Comparison of ENCODE assay signal across 16 cellular contexts in genomic region chr17:39294060-39294459, GRCh38.
DNase-seq lines count a peak whose midpoint lies in the region; ATAC-seq and TF ChIP-seq lines count a peak whose summit lies in the region.
"Had no signal": no experiment of that assay in that cellular context is flagged by ENCODE, and none has a peak within 500 bp of the region (broad histone marks: within the 10 kb centered on the region; RNA-seq: fewer than 3 reads in every experiment).

No MANE protein-coding gene starts in this region.

- no peak overlapping the region for H2BK15ac ChIP-seq in H9 (ENCODE audit: low read depth, low read length)

- no peak overlapping the region for H3K27ac ChIP-seq in H9 (ENCODE audit: insufficient read length, low read depth, low read length)
- no peak overlapping the region for H3K27ac ChIP-seq in lower lobe of right lung
- no peak overlapping the region for H3K27ac ChIP-seq in suprapubic skin
- H3K27ac ChIP-seq: BLaER1, C4-2B had no signal

- no peak overlapping the region for H2BK5ac ChIP-seq in H9 (ENCODE audit: insufficient read length, low read length)

- TF ChIP-seq POLR2A in suprapubic skin (IDR thresholded peaks at IDR 0.05): no peak

- H3K4me3 ChIP-seq in lower lobe of right lung (no peak overlapping the region), suprapubic skin (no peak overlapping the region)
- H3K4me3 ChIP-seq: BLaER1, GM23338, HAP-1 had no signal

- no peak overlapping the region for H4K91ac ChIP-seq in H9 (ENCODE audit: insufficient read length, low read depth, low read length)

- ATAC-seq in activated naive CD8-positive, alpha-beta T cell treated with anti-CD3 and anti-CD28 coated beads, Interleukin-2, amount 10 ng/mL, durations not matched to agents 7 days and 5 days (ENCODE audit: low read depth): no peak
- no peak for ATAC-seq in stimulated activated effector memory CD8-positive, alpha-beta T cell treated with anti-CD3 and anti-CD28 coated beads, Interleukin-12 subunit alpha, Interleukin-12 subunit beta, amount 100 ng/mL, for 72 hours
- no peak for ATAC-seq in lower lobe of right lung
- ATAC-seq: CD8-positive, alpha-beta T cell; GM23338 had no signal

- H3K4me1 ChIP-seq in H9 (ENCODE audit: insufficient read depth, low read length) (no peaks in the 10 kb centered on the region), lower lobe of right lung (no peaks in the 10 kb centered on the region), suprapubic skin (no peaks in the 10 kb centered on the region)
- H3K4me1 ChIP-seq: BLaER1, Caco-2, HAP-1 had no signal

- no peaks in the 10 kb centered on the region for H3K27me3 Mint-ChIP-seq in activated naive CD8-positive, alpha-beta T cell treated with anti-CD3 and anti-CD28 coated beads, Interleukin-2, amount 10 ng/mL, durations not matched to agents 7 days and 5 days
- no peaks in the 10 kb centered on the region for H3K27me3 Mint-ChIP-seq in activated naive CD8-positive, alpha-beta T cell treated with anti-CD3 and anti-CD28 coated beads for 36 hours
- H3K27me3 Mint-ChIP-seq in H9 (ENCODE audit: low read depth) (no peaks in the 10 kb centered on the region), HFFc6 (ENCODE audit: insufficient read depth) (no peaks in the 10 kb centered on the region; the same call in none of the 2 replicates)
- H3K27me3 Mint-ChIP-seq: CD4-positive, CD25-positive, alpha-beta regulatory T cell had no signal

- H3K9ac ChIP-seq in H9 (ENCODE audit: extremely low read depth, insufficient read length, low read length): no peak overlapping the region
- H3K9ac ChIP-seq: BLaER1 had no signal

- no peak overlapping the region for H3K4ac ChIP-seq in H9 (ENCODE audit: low read depth, low read length)

- H3K4me1 Mint-ChIP-seq in activated naive CD8-positive, alpha-beta T cell treated with anti-CD3 and anti-CD28 coated beads, Interleukin-2, amount 10 ng/mL, durations not matched to agents 7 days and 5 days: no peaks in the 10 kb centered on the region
- no peaks in the 10 kb centered on the region for H3K4me1 Mint-ChIP-seq in activated naive CD8-positive, alpha-beta T cell treated with anti-CD3 and anti-CD28 coated beads for 36 hours
- H3K4me1 Mint-ChIP-seq in H9: no peaks in the 10 kb centered on the region; a peak in 1 of 4 replicates
- H3K4me1 Mint-ChIP-seq in HFFc6 (ENCODE audit: low read depth): no peaks in the 10 kb centered on the region
- H3K4me1 Mint-ChIP-seq in stimulated activated effector memory CD8-positive, alpha-beta T cell treated with anti-CD3 and anti-CD28 coated beads, Interleukin-12 subunit alpha, Interleukin-12 subunit beta, amount 100 ng/mL, for 72 hours: no peaks in the 10 kb centered on the region
- H3K4me1 Mint-ChIP-seq: CD4-positive, CD25-positive, alpha-beta regulatory T cell; GM23338 had no signal

- no peak overlapping the region for H2BK12ac ChIP-seq in H9 (ENCODE audit: insufficient read length, low read depth, low read length)

- no peaks in the 10 kb centered on the region for H3K23me2 ChIP-seq in H9 (ENCODE audit: insufficient read length, low read depth, low read length, poor library complexity, severe bottlenecking)

- H3K18ac ChIP-seq in H9 (ENCODE audit: insufficient read length, low read depth, low read length): no peak overlapping the region

- H3K27me3 ChIP-seq in H9 (ENCODE audit: insufficient read depth, low read length): no peaks in the 10 kb centered on the region
- H3K27me3 ChIP-seq in lower lobe of right lung (ENCODE audit: low read depth): no peaks in the 10 kb centered on the region
- no peaks in the 10 kb centered on the region for H3K27me3 ChIP-seq in suprapubic skin
- H3K27me3 ChIP-seq: BLaER1 had no signal

- no peaks in the 10 kb centered on the region for H3K79me2 ChIP-seq in H9 (ENCODE audit: insufficient read depth, low read length)

- peaks cover 64% of the 10 kb centered on the region for H3K36me3 ChIP-seq in lower lobe of right lung
- peaks cover 61% of the 10 kb centered on the region for H3K36me3 ChIP-seq in suprapubic skin

- H3K79me1 ChIP-seq in H9 (ENCODE audit: insufficient read depth, low read depth, low read length, poor library complexity, severe bottlenecking): no peaks in the 10 kb centered on the region

- H4K5ac ChIP-seq in H9 (ENCODE audit: insufficient read length, low read depth, low read length): no peak overlapping the region

- TF ChIP-seq CTCF in H9 (conservative IDR thresholded peaks at IDR 0.05) (no peak), HFFc6 (IDR thresholded peaks at IDR 0.05) (no peak), lower lobe of right lung (IDR thresholded peaks at IDR 0.05) (no peak), suprapubic skin (IDR thresholded peaks at IDR 0.05) (no peak)

- H2AK5ac ChIP-seq in H9 (ENCODE audit: insufficient read length, low read length): no peak overlapping the region

- no peak overlapping the region for H3K23ac ChIP-seq in H9 (ENCODE audit: insufficient read length, low read depth, low read length)

- no peak overlapping the region for H2BK20ac ChIP-seq in H9 (ENCODE audit: low read depth, low read length, poor library complexity, severe bottlenecking)

- H3K56ac ChIP-seq in H9 (ENCODE audit: insufficient read length, low read depth, low read length): no peak overlapping the region

- TF ChIP-seq EP300 in suprapubic skin (IDR thresholded peaks at IDR 0.05): no peak

- POLR2A ChIA-PET in activated naive CD8-positive, alpha-beta T cell treated with anti-CD3 and anti-CD28 coated beads, Interleukin-2, amount 10 ng/mL, durations not matched to agents 7 days and 5 days (lab: Charles Lee): no interaction called here

- H3K4me2 ChIP-seq in H9 (ENCODE audit: insufficient read depth, insufficient read length, low read length): no peak overlapping the region
- H3K4me2 ChIP-seq: BLaER1, GM23338 had no signal

- no peak overlapping the region for H4K8ac ChIP-seq in H9 (replicated peaks; ENCODE audit: insufficient read length, low read depth, low read length)

- no peak overlapping the region for H3T11ph ChIP-seq in H9 (ENCODE audit: low read length)

- intact Hi-C loops in lower lobe of right lung (cut with DNase I): no loop called here

- H2BK120ac ChIP-seq in H9 (ENCODE audit: low read depth, low read length, poor library complexity, severe bottlenecking): no peak overlapping the region

- no peaks in the 10 kb centered on the region for H3K9me3 ChIP-seq in H9 (ENCODE audit: control insufficient read depth, low read depth, low read length)
- H3K9me3 ChIP-seq in lower lobe of right lung: no peaks in the 10 kb centered on the region
- H3K9me3 ChIP-seq in suprapubic skin: no peaks in the 10 kb centered on the region
- H3K9me3 ChIP-seq: Caco-2, HAP-1 had no signal

- DNase-seq in activated naive CD8-positive, alpha-beta T cell treated with anti-CD3 and anti-CD28 coated beads, Interleukin-2, amount 10 ng/mL, durations not matched to agents 7 days and 5 days: no peak
- no peak for DNase-seq in activated naive CD8-positive, alpha-beta T cell treated with anti-CD3 and anti-CD28 coated beads for 36 hours
- DNase-seq in H9 (no peak), HFFc6 (no peak), lower lobe of right lung (no peak), suprapubic skin (ENCODE audit: low spot score in 2 of 2) (no peak)
- no peak for DNase-seq in stimulated activated effector memory CD8-positive, alpha-beta T cell treated with anti-CD3 and anti-CD28 coated beads, Interleukin-12 subunit alpha, Interleukin-12 subunit beta, amount 100 ng/mL, for 72 hours (ENCODE audit: low spot score in 2 of 2)
- DNase-seq: Caco-2; CD4-positive, CD25-positive, alpha-beta regulatory T cell; CD8-positive, alpha-beta T cell; DMS153; DND-41 had no signal

- no peaks in the 10 kb centered on the region for H4K20me1 ChIP-seq in H9 (ENCODE audit: control insufficient read depth, insufficient read depth, insufficient read length)
- H4K20me1 ChIP-seq: BLaER1 had no signal

- H3K36me3 Mint-ChIP-seq in activated naive CD8-positive, alpha-beta T cell treated with anti-CD3 and anti-CD28 coated beads, Interleukin-2, amount 10 ng/mL, durations not matched to agents 7 days and 5 days: peaks cover 1% of the 10 kb centered on the region
- H3K36me3 Mint-ChIP-seq in activated naive CD8-positive, alpha-beta T cell treated with anti-CD3 and anti-CD28 coated beads for 36 hours: peaks cover 6% of the 10 kb centered on the region
- H3K36me3 Mint-ChIP-seq in H9 (ENCODE audit: insufficient read depth in 1 of 3, low read depth in 3 of 3): peaks cover 0 to 12% (median 2%) of the 10 kb centered on the region in 3 experiments; a peak in 3 of 7 replicates
- peaks cover 4% of the 10 kb centered on the region; the same call in 1 of the 2 replicates for H3K36me3 Mint-ChIP-seq in HFFc6 (ENCODE audit: low read depth)
- peaks cover 71% of the 10 kb centered on the region for H3K36me3 Mint-ChIP-seq in stimulated activated effector memory CD8-positive, alpha-beta T cell treated with anti-CD3 and anti-CD28 coated beads, Interleukin-12 subunit alpha, Interleukin-12 subunit beta, amount 100 ng/mL, for 72 hours

- H3K14ac ChIP-seq in H9 (ENCODE audit: insufficient read depth, low read length): no peak overlapping the region

- H2AFZ ChIP-seq in H9 (ENCODE audit: low read length): no peak overlapping the region
- H2AFZ ChIP-seq: GM23338 had no signal

- no peak overlapping the region for H3K4me3 Mint-ChIP-seq in activated naive CD8-positive, alpha-beta T cell treated with anti-CD3 and anti-CD28 coated beads, Interleukin-2, amount 10 ng/mL, durations not matched to agents 7 days and 5 days
- H3K4me3 Mint-ChIP-seq in activated naive CD8-positive, alpha-beta T cell treated with anti-CD3 and anti-CD28 coated beads for 36 hours: no peak overlapping the region
- no peak overlapping the region for H3K4me3 Mint-ChIP-seq in H9
- H3K4me3 Mint-ChIP-seq in HFFc6: no peak overlapping the region
- no peak overlapping the region for H3K4me3 Mint-ChIP-seq in stimulated activated effector memory CD8-positive, alpha-beta T cell treated with anti-CD3 and anti-CD28 coated beads, Interleukin-12 subunit alpha, Interleukin-12 subunit beta, amount 100 ng/mL, for 72 hours
- H3K4me3 Mint-ChIP-seq: CD4-positive, CD25-positive, alpha-beta regulatory T cell; CD8-positive, alpha-beta T cell; GM23338 had no signal

- H3K9me3 Mint-ChIP-seq in activated naive CD8-positive, alpha-beta T cell treated with anti-CD3 and anti-CD28 coated beads, Interleukin-2, amount 10 ng/mL, durations not matched to agents 7 days and 5 days: no peaks in the 10 kb centered on the region
- no peaks in the 10 kb centered on the region for H3K9me3 Mint-ChIP-seq in activated naive CD8-positive, alpha-beta T cell treated with anti-CD3 and anti-CD28 coated beads for 36 hours
- H3K9me3 Mint-ChIP-seq in H9 (no peaks in the 10 kb centered on the region), HFFc6 (no peaks in the 10 kb centered on the region)
- H3K9me3 Mint-ChIP-seq in stimulated activated effector memory CD8-positive, alpha-beta T cell treated with anti-CD3 and anti-CD28 coated beads, Interleukin-12 subunit alpha, Interleukin-12 subunit beta, amount 100 ng/mL, for 72 hours: no peaks in the 10 kb centered on the region
- H3K9me3 Mint-ChIP-seq: CD8-positive, alpha-beta T cell; GM23338 had no signal

- H3K27ac Mint-ChIP-seq in activated naive CD8-positive, alpha-beta T cell treated with anti-CD3 and anti-CD28 coated beads, Interleukin-2, amount 10 ng/mL, durations not matched to agents 7 days and 5 days: peak overlapping the region; percentile 21
- no peak overlapping the region for H3K27ac Mint-ChIP-seq in activated naive CD8-positive, alpha-beta T cell treated with anti-CD3 and anti-CD28 coated beads for 36 hours
- H3K27ac Mint-ChIP-seq in H9: peak overlapping the region in 2 of 3 experiments; percentile 62 to 86; a peak in 3 of 7 replicates
- peak overlapping the region; percentile 12; the same call in 1 of the 2 replicates for H3K27ac Mint-ChIP-seq in HFFc6
- H3K27ac Mint-ChIP-seq in stimulated activated effector memory CD8-positive, alpha-beta T cell treated with anti-CD3 and anti-CD28 coated beads, Interleukin-12 subunit alpha, Interleukin-12 subunit beta, amount 100 ng/mL, for 72 hours: peak overlapping the region; percentile 48
- H3K27ac Mint-ChIP-seq: CD8-positive, alpha-beta T cell; GM23338 had no signal
